Comparison of ENCODE assay signal across 1 cellular context in genomic region chr7:139774376-139774775, GRCh38.
TF ChIP-seq lines count a peak whose summit lies in the region.

No MANE protein-coding gene starts in this region.

TF ChIP-seq in K562, 482 proteins besides CTCF, POLR2A, EP300 and RAD21 (continued from another document):
- TF ChIP-seq, protein P1, sequence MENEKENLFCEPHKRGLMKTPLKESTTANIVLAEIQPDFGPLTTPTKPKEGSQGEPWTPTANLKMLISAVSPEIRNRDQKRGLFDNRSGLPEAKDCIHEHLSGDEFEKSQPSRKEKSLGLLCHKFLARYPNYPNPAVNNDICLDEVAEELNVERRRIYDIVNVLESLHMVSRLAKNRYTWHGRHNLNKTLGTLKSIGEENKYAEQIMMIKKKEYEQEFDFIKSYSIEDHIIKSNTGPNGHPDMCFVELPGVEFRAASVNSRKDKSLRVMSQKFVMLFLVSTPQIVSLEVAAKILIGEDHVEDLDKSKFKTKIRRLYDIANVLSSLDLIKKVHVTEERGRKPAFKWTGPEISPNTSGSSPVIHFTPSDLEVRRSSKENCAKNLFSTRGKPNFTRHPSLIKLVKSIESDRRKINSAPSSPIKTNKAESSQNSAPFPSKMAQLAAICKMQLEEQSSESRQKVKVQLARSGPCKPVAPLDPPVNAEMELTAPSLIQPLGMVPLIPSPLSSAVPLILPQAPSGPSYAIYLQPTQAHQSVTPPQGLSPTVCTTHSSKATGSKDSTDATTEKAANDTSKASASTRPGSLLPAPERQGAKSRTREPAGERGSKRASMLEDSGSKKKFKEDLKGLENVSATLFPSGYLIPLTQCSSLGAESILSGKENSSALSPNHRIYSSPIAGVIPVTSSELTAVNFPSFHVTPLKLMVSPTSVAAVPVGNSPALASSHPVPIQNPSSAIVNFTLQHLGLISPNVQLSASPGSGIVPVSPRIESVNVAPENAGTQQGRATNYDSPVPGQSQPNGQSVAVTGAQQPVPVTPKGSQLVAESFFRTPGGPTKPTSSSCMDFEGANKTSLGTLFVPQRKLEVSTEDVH (IDR thresholded peaks at IDR 0.05; ENCODE audit: low read depth, partially characterized antibody): no peak
- TF ChIP-seq ZBTB7A (IDR thresholded peaks at IDR 0.05; ENCODE audit: borderline replicate concordance, control insufficient read depth, low read depth, low read length) (no peak), ZBTB5 (IDR thresholded peaks at IDR 0.05) (no peak), ATF3 (IDR thresholded peaks at IDR 0.05) (peak; percentile 51), ATF3 (CRISPR knock-in tag; conservative IDR thresholded peaks at IDR 0.05) (no peak), FOSL1 (tag; conservative IDR thresholded peaks at IDR 0.05) (peak; percentile 84), SAFB (IDR thresholded peaks at IDR 0.05; ENCODE audit: borderline replicate concordance, low read depth, low read length) (no peak), ZNF282 (CRISPR knock-in tag; IDR thresholded peaks at IDR 0.05) (no peak), MEIS2 (IDR thresholded peaks at IDR 0.05; ENCODE audit: partially characterized antibody) (peak; percentile 78), ZNF197 (CRISPR knock-in tag; IDR thresholded peaks at IDR 0.05; ENCODE audit: low read depth) (no peak), EP400 (IDR thresholded peaks at IDR 0.05) (no peak), HSF4 (CRISPR knock-in tag; IDR thresholded peaks at IDR 0.05; ENCODE audit: borderline replicate concordance) (no peak), TBP (optimal IDR thresholded peaks at IDR 0.05; ENCODE audit: low read depth, low read length) (no peak), BRF1 (IDR thresholded peaks at IDR 0.05; ENCODE audit: borderline replicate concordance, extremely low read depth, insufficient read length) (no peak), ZNF133 (CRISPR knock-in tag; IDR thresholded peaks at IDR 0.05) (no peak), RB1 (IDR thresholded peaks at IDR 0.05; ENCODE audit: low read depth) (no peak), ZNF277 (CRISPR knock-in tag; IDR thresholded peaks at IDR 0.05; ENCODE audit: borderline replicate concordance) (no peak), MAFF (IDR thresholded peaks at IDR 0.05; ENCODE audit: low read length) (no peak), GTF2F1 (IDR thresholded peaks at IDR 0.05; ENCODE audit: low read depth, low read length) (no peak), NBN (IDR thresholded peaks at IDR 0.05; ENCODE audit: low read depth) (no peak), CBX2 (IDR thresholded peaks at IDR 0.05; ENCODE audit: insufficient read depth, low read length, poor library complexity, severe bottlenecking) (no peak), HDAC8 (tag; IDR thresholded peaks at IDR 0.05) (no peak), ZFX (CRISPR knock-in tag; IDR thresholded peaks at IDR 0.05) (no peak), KLF1 (tag; IDR thresholded peaks at IDR 0.05) (no peak), ZNF41 (CRISPR knock-in tag; conservative IDR thresholded peaks at IDR 0.05) (no peak), PBX2 (CRISPR knock-in tag; IDR thresholded peaks at IDR 0.05; ENCODE audit: low read depth) (no peak), PBX2 (tag; conservative IDR thresholded peaks at IDR 0.05; ENCODE audit: low read depth) (peak; percentile 56), LCOR (CRISPR knock-in tag; IDR thresholded peaks at IDR 0.05) (no peak), PCBP1 (IDR thresholded peaks at IDR 0.05; ENCODE audit: low read depth, low read length, poor library complexity, severe bottlenecking) (no peak), GABPB1 (CRISPR knock-in tag; IDR thresholded peaks at IDR 0.05) (no peak), CEBPB (tag; IDR thresholded peaks at IDR 0.05) (no peak), CCNT2 (IDR thresholded peaks at IDR 0.05; ENCODE audit: borderline replicate concordance, extremely low read depth, insufficient read length, low read depth, low read length) (no peak), TAF7 (tag; IDR thresholded peaks at IDR 0.05) (no peak), SRSF3 (IDR thresholded peaks at IDR 0.05; ENCODE audit: insufficient read depth, low read length) (no peak), PTTG1 (tag; IDR thresholded peaks at IDR 0.05; ENCODE audit: low read depth) (no peak), ZNF696 (CRISPR knock-in tag; conservative IDR thresholded peaks at IDR 0.05) (no peak), SRSF9 (IDR thresholded peaks at IDR 0.05; ENCODE audit: borderline replicate concordance, low read depth, low read length) (no peak), NR1H2 (CRISPR knock-in tag; IDR thresholded peaks at IDR 0.05) (no peak)
- TF ChIP-seq, protein P2, sequence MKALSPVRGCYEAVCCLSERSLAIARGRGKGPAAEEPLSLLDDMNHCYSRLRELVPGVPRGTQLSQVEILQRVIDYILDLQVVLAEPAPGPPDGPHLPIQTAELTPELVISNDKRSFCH (CRISPR knock-in tag; IDR thresholded peaks at IDR 0.05): no peak
- TF ChIP-seq, protein P2 (tag; IDR thresholded peaks at IDR 0.05): no peak
- TF ChIP-seq, protein P3, sequence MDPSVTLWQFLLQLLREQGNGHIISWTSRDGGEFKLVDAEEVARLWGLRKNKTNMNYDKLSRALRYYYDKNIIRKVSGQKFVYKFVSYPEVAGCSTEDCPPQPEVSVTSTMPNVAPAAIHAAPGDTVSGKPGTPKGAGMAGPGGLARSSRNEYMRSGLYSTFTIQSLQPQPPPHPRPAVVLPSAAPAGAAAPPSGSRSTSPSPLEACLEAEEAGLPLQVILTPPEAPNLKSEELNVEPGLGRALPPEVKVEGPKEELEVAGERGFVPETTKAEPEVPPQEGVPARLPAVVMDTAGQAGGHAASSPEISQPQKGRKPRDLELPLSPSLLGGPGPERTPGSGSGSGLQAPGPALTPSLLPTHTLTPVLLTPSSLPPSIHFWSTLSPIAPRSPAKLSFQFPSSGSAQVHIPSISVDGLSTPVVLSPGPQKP (CRISPR knock-in tag; IDR thresholded peaks at IDR 0.05): no peak
- TF ChIP-seq, protein P4, sequence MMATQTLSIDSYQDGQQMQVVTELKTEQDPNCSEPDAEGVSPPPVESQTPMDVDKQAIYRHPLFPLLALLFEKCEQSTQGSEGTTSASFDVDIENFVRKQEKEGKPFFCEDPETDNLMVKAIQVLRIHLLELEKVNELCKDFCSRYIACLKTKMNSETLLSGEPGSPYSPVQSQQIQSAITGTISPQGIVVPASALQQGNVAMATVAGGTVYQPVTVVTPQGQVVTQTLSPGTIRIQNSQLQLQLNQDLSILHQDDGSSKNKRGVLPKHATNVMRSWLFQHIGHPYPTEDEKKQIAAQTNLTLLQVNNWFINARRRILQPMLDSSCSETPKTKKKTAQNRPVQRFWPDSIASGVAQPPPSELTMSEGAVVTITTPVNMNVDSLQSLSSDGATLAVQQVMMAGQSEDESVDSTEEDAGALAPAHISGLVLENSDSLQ (IDR thresholded peaks at IDR 0.05): peak; percentile 48
- TF ChIP-seq, protein P5, sequence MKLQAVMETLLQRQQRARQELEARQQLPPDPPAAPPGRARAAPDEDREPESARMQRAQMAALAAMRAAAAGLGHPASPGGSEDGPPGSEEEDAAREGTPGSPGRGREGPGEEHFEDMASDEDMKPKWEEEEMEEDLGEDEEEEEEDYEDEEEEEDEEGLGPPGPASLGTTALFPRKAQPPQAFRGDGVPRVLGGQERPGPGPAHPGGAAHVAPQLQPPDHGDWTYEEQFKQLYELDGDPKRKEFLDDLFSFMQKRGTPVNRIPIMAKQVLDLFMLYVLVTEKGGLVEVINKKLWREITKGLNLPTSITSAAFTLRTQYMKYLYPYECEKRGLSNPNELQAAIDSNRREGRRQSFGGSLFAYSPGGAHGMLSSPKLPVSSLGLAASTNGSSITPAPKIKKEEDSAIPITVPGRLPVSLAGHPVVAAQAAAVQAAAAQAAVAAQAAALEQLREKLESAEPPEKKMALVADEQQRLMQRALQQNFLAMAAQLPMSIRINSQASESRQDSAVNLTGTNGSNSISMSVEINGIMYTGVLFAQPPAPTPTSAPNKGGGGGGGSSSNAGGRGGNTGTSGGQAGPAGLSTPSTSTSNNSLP (IDR thresholded peaks at IDR 0.05; ENCODE audit: borderline replicate concordance, low read depth, low read length): no peak
- TF ChIP-seq, protein P6, sequence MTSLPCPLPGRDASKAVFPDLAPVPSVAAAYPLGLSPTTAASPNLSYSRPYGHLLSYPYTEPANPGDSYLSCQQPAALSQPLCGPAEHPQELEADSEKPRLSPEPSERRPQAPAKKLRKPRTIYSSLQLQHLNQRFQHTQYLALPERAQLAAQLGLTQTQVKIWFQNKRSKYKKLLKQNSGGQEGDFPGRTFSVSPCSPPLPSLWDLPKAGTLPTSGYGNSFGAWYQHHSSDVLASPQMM (CRISPR knock-in tag; IDR thresholded peaks at IDR 0.05): no peak
- TF ChIP-seq, protein P7, sequence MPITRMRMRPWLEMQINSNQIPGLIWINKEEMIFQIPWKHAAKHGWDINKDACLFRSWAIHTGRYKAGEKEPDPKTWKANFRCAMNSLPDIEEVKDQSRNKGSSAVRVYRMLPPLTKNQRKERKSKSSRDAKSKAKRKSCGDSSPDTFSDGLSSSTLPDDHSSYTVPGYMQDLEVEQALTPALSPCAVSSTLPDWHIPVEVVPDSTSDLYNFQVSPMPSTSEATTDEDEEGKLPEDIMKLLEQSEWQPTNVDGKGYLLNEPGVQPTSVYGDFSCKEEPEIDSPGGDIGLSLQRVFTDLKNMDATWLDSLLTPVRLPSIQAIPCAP (CRISPR knock-in tag; IDR thresholded peaks at IDR 0.05; ENCODE audit: borderline replicate concordance): no peak
